In genomic region chr9:127225747-127226646, GRCh38 we compare ENCODE assay signal across 8 cellular contexts. TPM values are rescaled to one million over a fixed set of nuclear protein-coding genes. Genes with fewer than 3 reads are reported as not detected.
DNase-seq lines count a peak whose midpoint lies in the region; ATAC-seq, FAIRE-seq and TF ChIP-seq lines count a peak whose summit lies in the region.

No MANE protein-coding gene starts in this region.

- H3K9ac ChIP-seq in GM12878 (ENCODE audit: control insufficient read depth, insufficient read depth, low read length): peak overlapping the region; percentile 39; the same call in 1 of the 2 replicates

- H4K20me1 ChIP-seq in GM12878 (ENCODE audit: control insufficient read depth, insufficient read depth): no peaks in the 10 kb centered on the region

- no peaks in the 10 kb centered on the region for H3K27me3 ChIP-seq in HL-60 (ENCODE audit: insufficient read depth, poor library complexity, severe bottlenecking)
- H3K27me3 ChIP-seq in GM12878 (replicated peaks in 1 of 2; ENCODE audit: control insufficient read depth in 2 of 2, insufficient read depth in 2 of 2, low read length in 1 of 2): peaks cover 0 to 2% of the 10 kb centered on the region in 2 experiments; a peak in 2 of 4 replicates

- H3K9me3 ChIP-seq in GM12878 (replicated peaks; ENCODE audit: control insufficient read depth, insufficient read depth, low read length): no peaks in the 10 kb centered on the region

- TF ChIP-seq POLR2A in GM12878 (IDR thresholded peaks at IDR 0.05; ENCODE audit: low read depth, low read length): no peak

- FAIRE-seq in GM12878 (lab: Jason Lieb, UNC) (no peak), urothelium cell line (lab: Jason Lieb, UNC) (no peak)

- H3K4me1 ChIP-seq in GM12878 (ENCODE audit: control insufficient read depth, insufficient read depth, low read length): peaks cover 26% of the 10 kb centered on the region

- H3K27me3 Mint-ChIP-seq in Calu3 (ENCODE audit: unreplicated experiment) (peaks cover 39% of the 10 kb centered on the region), memory B cell (no peaks in the 10 kb centered on the region)

- H3K27ac Mint-ChIP-seq in Calu3 (ENCODE audit: unreplicated experiment): peak overlapping the region; percentile 37
- H3K27ac Mint-ChIP-seq in memory B cell: peak overlapping the region; percentile 94

- no peak for TF ChIP-seq RAD21 in GM12878 (IDR thresholded peaks at IDR 0.05; ENCODE audit: insufficient read depth, low read depth, low read length)

- H3K36me3 ChIP-seq in GM12878 (ENCODE audit: control insufficient read depth in 2 of 2, insufficient read depth in 2 of 2, low read length in 1 of 2): no peaks in the 10 kb centered on the region

- CTCF ChIA-PET in Calu3 (lab: Charles Lee): no interaction called here
- CTCF ChIA-PET in GM12878 (lab: Yijun Ruan, JAX): interaction anchor here (1.2 to 2.4 kb wide), 3 partner anchors 11 to 229 kb away, joined by 4 to 17 read pairs (median 4); no protein-coding TSS in a partner anchor

- peak overlapping the region; percentile 79 for H3K4me3 Mint-ChIP-seq in Calu3 (ENCODE audit: low read depth, unreplicated experiment)
- H3K4me3 Mint-ChIP-seq in memory B cell: peak overlapping the region; percentile 91

- TF ChIP-seq EP300 in GM12878 (IDR thresholded peaks at IDR 0.05; ENCODE audit: borderline replicate concordance in 1 of 2, control insufficient read depth in 1 of 2, low read depth in 2 of 2, low read length in 2 of 2): no peak

- H3K4me2 ChIP-seq in GM12878 (ENCODE audit: control insufficient read depth, insufficient read depth): peak overlapping the region; percentile 91

- RAD21 ChIA-PET in GM12878 (lab: Charles Lee; ENCODE audit: unreplicated experiment): interaction anchor here (2.3 kb wide), 1 partner anchor 171 kb away, joined by 17 read pairs; the partner anchor contains the start of gene SLC2A8

- H3K9me3 Mint-ChIP-seq in Calu3 (ENCODE audit: low read depth, unreplicated experiment): no peaks in the 10 kb centered on the region
- H3K9me3 Mint-ChIP-seq in memory B cell: no peaks in the 10 kb centered on the region

- H3K36me3 Mint-ChIP-seq in Calu3 (ENCODE audit: insufficient read depth, unreplicated experiment): peaks cover 28% of the 10 kb centered on the region
- H3K36me3 Mint-ChIP-seq in memory B cell: no peaks in the 10 kb centered on the region

- WGBS in GM12878 (ENCODE audit: insufficient coverage, insufficient replicate concordance, low lambda C conversion rate, missing lambda C conversion rate): 3% methylated on average over 28 of the region's 50 CpGs

- H3K4me1 Mint-ChIP-seq in Calu3 (ENCODE audit: low read depth, unreplicated experiment) (peaks cover 11% of the 10 kb centered on the region), memory B cell (peaks cover 32% of the 10 kb centered on the region)

- POLR2A ChIA-PET in GM12878 (lab: Charles Lee): interaction anchor here (1.0 kb wide), 1 partner anchor 18 kb away, joined by 3 read pairs; no protein-coding TSS in a partner anchor

- BruUV-seq in Calu3 (replicated peaks; lab: Mats Ljungman, UMichigan) (no TSS peak), GM12878 (replicated peaks; lab: Mats Ljungman, UMichigan) (no TSS peak)

- SMC1A ChIA-PET in GM12878 (lab: Charles Lee; ENCODE audit: uncharacterized antibody, unreplicated experiment): interaction anchor here (1.6 to 2.6 kb wide), 2 partner anchors 11 to 18 kb away, joined by 6 to 8 read pairs; no protein-coding TSS in a partner anchor

- in situ Hi-C loops in GM12878 (cut with MboI): no loop called here

- H3K27ac ChIP-seq in HL-60 (replicated peaks) (no peak overlapping the region), GM12878 (ENCODE audit: control insufficient read depth, insufficient read depth) (peak overlapping the region; percentile 33; the same call in 1 of the 2 replicates)

- H2AFZ ChIP-seq in GM12878 (ENCODE audit: control insufficient read depth, low read depth, low read length): peak overlapping the region; percentile 76

- TF ChIP-seq CTCF in Calu3 (IDR thresholded peaks at IDR 0.05; ENCODE audit: unreplicated experiment) (no peak), HL-60 (IDR thresholded peaks at IDR 0.05; ENCODE audit: insufficient read depth, low read length) (no peak), GM12878 (IDR thresholded peaks at IDR 0.05 in 2 of 3, conservative IDR thresholded peaks at IDR 0.05 in 1 of 3; ENCODE audit: control insufficient read depth in 2 of 3, extremely low read depth in 1 of 3, insufficient read depth in 1 of 3, low read depth in 3 of 3, low read length in 3 of 3) (no peak)

- ATAC-seq in GM12878 (peak; percentile 40), memory B cell (ENCODE audit: low read depth) (no peak), GM21515 (IDR thresholded peaks at IDR 0.05; ENCODE audit: unreplicated experiment) (no peak)

- H3K4me3 ChIP-seq in HL-60 (replicated peaks; ENCODE audit: insufficient read depth, low read length) (peak overlapping the region; percentile 64), GM12878 (peak overlapping the region; percentile 77)

- intact Hi-C loops in Calu3 (cut with micrococcal nuclease; ENCODE audit: unreplicated experiment): no loop called here
- intact Hi-C loops in GM12878 (cut with micrococcal nuclease; ENCODE audit: unreplicated experiment): loop anchor here (2.0 kb wide), 1 partner anchor 171 kb away; the partner anchor contains the start of gene SLC2A8

- H3K79me2 ChIP-seq in GM12878 (ENCODE audit: control insufficient read depth, insufficient read depth, low read length): no peaks in the 10 kb centered on the region

- no peak for DNase-seq in Calu3
- no peak for DNase-seq in HL-60 (ENCODE audit: low read depth in 1 of 2, low spot score in 1 of 2)
- no peak for DNase-seq in GM12878 (ENCODE audit: low read depth, low spot score)
- peak in 1 of 2 donors; percentile 38 for DNase-seq in memory B cell (ENCODE audit: low spot score in 2 of 2)
- peak; percentile 24 for DNase-seq in urothelium cell line (ENCODE audit: low spot score)
- DNase-seq in NCI-H2081 (lab: John Stamatoyannopoulos, UW): no peak
- no peak for DNase-seq in activated CD8-positive, alpha-beta memory T cell treated with anti-CD3 and anti-CD28 coated beads, Interleukin-2, amount 50 U/mL, for 48 hours

TF ChIP-seq in GM12878, 131 proteins besides CTCF, POLR2A, EP300 and RAD21:
- peak; percentile 1 for TF ChIP-seq USF1 (IDR thresholded peaks at IDR 0.05; ENCODE audit: borderline replicate concordance, extremely low read length, insufficient read depth, low read depth, low read length)
- peak in 1 of 2 experiments; percentile 16; a peak in 1 of 4 replicates for TF ChIP-seq BHLHE40 (IDR thresholded peaks at IDR 0.05; ENCODE audit: borderline replicate concordance in 1 of 2, low read depth in 2 of 2, low read length in 1 of 2)
- no peak for TF ChIP-seq PAX8 (IDR thresholded peaks at IDR 0.05)
TF ChIP-seq in GM12878: peak in this region for 2.

RNA-seq across cellular contexts. Expression of gene GARNL3, which starts 38.6 kb away (rescaled TPM):
- total RNA-seq in Calu3 (2022) (2.8 and 3.3 TPM in 2 replicates), GM12878 (2014; rRNA removed) (8.2 and 9.3 TPM in 2 replicates), GM12878 (2014; rRNA removed; fragmentation: Illumina TruSeq; extraction: Trizol) (7.1 and 7.2 TPM in 2 replicates), GM12878 (2021) (9.4 and 9.8 TPM in 2 replicates)
- total RNA-seq in GM12878 (2013; cell fraction: nucleolus; rRNA removed): 59.4 and 67.2 TPM in 2 replicates
- polyA plus RNA-seq in GM12878 (2011; ENCODE audit: low read depth): 5.1 TPM
- polyA plus RNA-seq in GM12878 (2011; rRNA removed) (1.8 and 2.2 TPM in 2 replicates), GM12878 (2014; fragmentation: Illumina TruSeq; extraction: Trizol) (6.9 and 7.6 TPM in 2 replicates), GM12878 (2014; fragmentation: Nextera tagmentation; extraction: Ambion mirVana) (1 to 10 TPM in 1 of 2 experiments, under 1 TPM in 1; 0.89 to 1.3 TPM), GM12878 (2014; rRNA removed) (12.0 and 13.2 TPM in 2 replicates), GM12878 (2016; fragmentation: Nextera tagmentation; extraction: Ambion mirVana) (1 to 10 TPM; 4.9 to 5.6 TPM)
- polyA plus RNA-seq in GM12878 (2011; cell fraction: cytosol; rRNA removed): 0.89 and 1.2 TPM in 2 replicates
- polyA plus RNA-seq in GM12878 (2011; cell fraction: nucleus; rRNA removed): 7.3 and 8.8 TPM in 2 replicates
- polyA plus RNA-seq in GM12878 (2012): 4.1 and 4.6 TPM in 2 replicates
- polyA minus RNA-seq in GM12878 (2011; rRNA and poly(A)+ RNA removed): 2.0 and 4.9 TPM in 2 replicates
- polyA minus RNA-seq in GM12878 (2011; cell fraction: cytosol; rRNA and poly(A)+ RNA removed): 0.21 TPM in 1 of 2 replicates, not detected in the other
- polyA minus RNA-seq in GM12878 (2011; cell fraction: nucleus; rRNA and poly(A)+ RNA removed): 2.3 and 5.5 TPM in 2 replicates
